ENCODE assay signal across 8 cellular contexts in genomic region chr6:35024601-35025054, GRCh38.
DNase-seq lines count a peak whose midpoint lies in the region; ATAC-seq and TF ChIP-seq lines count a peak whose summit lies in the region.

No MANE protein-coding gene starts in this region.

- peaks cover 34% of the 10 kb centered on the region for H3K4me1 ChIP-seq in PC-3 (ENCODE audit: insufficient read depth, low read length)

- intact Hi-C loops in PC-3 (cut with micrococcal nuclease) = no loop called here

- no peaks in the 10 kb centered on the region for H3K9me2 ChIP-seq in PC-3 (replicated peaks; ENCODE audit: low read length)

- H3K27ac Mint-ChIP-seq in osteocyte (ENCODE audit: unreplicated experiment) = peak overlapping the region; percentile 45
- no peak overlapping the region for H3K27ac Mint-ChIP-seq in natural killer cell treated with Interleukin-12 subunit alpha and Interleukin-12 subunit beta and Interleukin-15 and Interleukin-18, amount 100 ng/mL, for 72 hours
- no peak overlapping the region for H3K27ac Mint-ChIP-seq in activated CD4-positive, alpha-beta T cell treated with anti-CD3 and anti-CD28 coated beads, Interleukin-2, amount 10 ng/mL, durations not matched to agents 7 days and 5 days

- peak; percentile 14 for DNase-seq in HK-2 (ENCODE audit: unreplicated experiment)
- DNase-seq in PC-3 = peak; percentile 78
- DNase-seq in fibroblast of peridontal ligament (ENCODE audit: extremely low read depth) = peak; percentile 47
- no peak for DNase-seq in osteocyte (ENCODE audit: extremely low spot score, unreplicated experiment)
- no peak for DNase-seq in activated CD4-positive, alpha-beta T cell treated with anti-CD3 and anti-CD28 coated beads for 4 hours
- DNase-seq in natural killer cell treated with Interleukin-12 subunit alpha and Interleukin-12 subunit beta and Interleukin-15 and Interleukin-18, amount 100 ng/mL, for 72 hours (ENCODE audit: low spot score) = no peak
- no peak for DNase-seq in activated CD4-positive, alpha-beta T cell treated with anti-CD3 and anti-CD28 coated beads, Interleukin-2, amount 10 ng/mL, durations not matched to agents 7 days and 5 days

- H3K79me2 ChIP-seq in PC-3 (ENCODE audit: low read length) = no peaks in the 10 kb centered on the region

- CTCF ChIA-PET in PC-3 (lab: Charles Lee) = no interaction called here
- CTCF ChIA-PET in activated CD4-positive, alpha-beta T cell treated with anti-CD3 and anti-CD28 coated beads, Interleukin-2, amount 10 ng/mL, durations not matched to agents 7 days and 5 days (lab: Charles Lee) = no interaction called here

- peaks cover 51% of the 10 kb centered on the region for H3K4me1 Mint-ChIP-seq in osteocyte (ENCODE audit: unreplicated experiment)
- peaks cover 0 to 11% of the 10 kb centered on the region in 2 donors for H3K4me1 Mint-ChIP-seq in natural killer cell treated with Interleukin-12 subunit alpha and Interleukin-12 subunit beta and Interleukin-15 and Interleukin-18, amount 100 ng/mL, for 72 hours (ENCODE audit: low read depth in 2 of 2)
- H3K4me1 Mint-ChIP-seq in activated CD4-positive, alpha-beta T cell treated with anti-CD3 and anti-CD28 coated beads, Interleukin-2, amount 10 ng/mL, durations not matched to agents 7 days and 5 days = no peaks in the 10 kb centered on the region

- no peaks in the 10 kb centered on the region for H3K27me3 Mint-ChIP-seq in osteocyte (ENCODE audit: unreplicated experiment)
- no peaks in the 10 kb centered on the region for H3K27me3 Mint-ChIP-seq in natural killer cell treated with Interleukin-12 subunit alpha and Interleukin-12 subunit beta and Interleukin-15 and Interleukin-18, amount 100 ng/mL, for 72 hours
- H3K27me3 Mint-ChIP-seq in activated CD4-positive, alpha-beta T cell treated with anti-CD3 and anti-CD28 coated beads, Interleukin-2, amount 10 ng/mL, durations not matched to agents 7 days and 5 days = no peaks in the 10 kb centered on the region

- no peaks in the 10 kb centered on the region for H4K20me1 ChIP-seq in PC-3 (ENCODE audit: low read length)

- BruUV-seq in PC-3 (replicated peaks; lab: Mats Ljungman, UMichigan) = no TSS peak

- H3K4me3 ChIP-seq in PC-3 (ENCODE audit: low read length) = no peak overlapping the region

- H3K36me3 ChIP-seq in PC-3 (ENCODE audit: low read depth, low read length) = no peaks in the 10 kb centered on the region

- H3K27ac ChIP-seq in PC-3 (ENCODE audit: low read length) = peak overlapping the region; percentile 67

- peak; percentile 94 for ATAC-seq in PC-3
- no peak for ATAC-seq in GM19395 (IDR thresholded peaks at IDR 0.05; ENCODE audit: unreplicated experiment)
- ATAC-seq in natural killer cell treated with Interleukin-12 subunit alpha and Interleukin-12 subunit beta and Interleukin-15 and Interleukin-18, amount 100 ng/mL, for 72 hours = no peak

- peak overlapping the region; percentile 10 for H2AFZ ChIP-seq in PC-3 (ENCODE audit: low read length)

- no peaks in the 10 kb centered on the region for H3K27me3 ChIP-seq in PC-3 (ENCODE audit: low read length)

- H3K9me3 ChIP-seq in PC-3 (ENCODE audit: low read length) = no peaks in the 10 kb centered on the region

- no peaks in the 10 kb centered on the region for H3K9me3 Mint-ChIP-seq in osteocyte (ENCODE audit: unreplicated experiment)
- H3K9me3 Mint-ChIP-seq in natural killer cell treated with Interleukin-12 subunit alpha and Interleukin-12 subunit beta and Interleukin-15 and Interleukin-18, amount 100 ng/mL, for 72 hours = no peaks in the 10 kb centered on the region
- H3K9me3 Mint-ChIP-seq in activated CD4-positive, alpha-beta T cell treated with anti-CD3 and anti-CD28 coated beads, Interleukin-2, amount 10 ng/mL, durations not matched to agents 7 days and 5 days = no peaks in the 10 kb centered on the region

- peak overlapping the region; percentile 72 for H3K4me2 ChIP-seq in PC-3 (ENCODE audit: low read length)

- H3K36me3 Mint-ChIP-seq in osteocyte (ENCODE audit: unreplicated experiment) = peaks cover 13% of the 10 kb centered on the region
- H3K36me3 Mint-ChIP-seq in natural killer cell treated with Interleukin-12 subunit alpha and Interleukin-12 subunit beta and Interleukin-15 and Interleukin-18, amount 100 ng/mL, for 72 hours = no peaks in the 10 kb centered on the region
- no peaks in the 10 kb centered on the region for H3K36me3 Mint-ChIP-seq in activated CD4-positive, alpha-beta T cell treated with anti-CD3 and anti-CD28 coated beads, Interleukin-2, amount 10 ng/mL, durations not matched to agents 7 days and 5 days (ENCODE audit: low read depth)

- no peak overlapping the region for H3K4me3 Mint-ChIP-seq in osteocyte (ENCODE audit: unreplicated experiment)
- no peak overlapping the region for H3K4me3 Mint-ChIP-seq in natural killer cell treated with Interleukin-12 subunit alpha and Interleukin-12 subunit beta and Interleukin-15 and Interleukin-18, amount 100 ng/mL, for 72 hours
- H3K4me3 Mint-ChIP-seq in activated CD4-positive, alpha-beta T cell treated with anti-CD3 and anti-CD28 coated beads, Interleukin-2, amount 10 ng/mL, durations not matched to agents 7 days and 5 days = no peak overlapping the region

- H3K9ac ChIP-seq in PC-3 (ENCODE audit: low read length) = peak overlapping the region; percentile 19

- no peaks in the 10 kb centered on the region for H3F3A ChIP-seq in PC-3 (ENCODE audit: low read length, unreplicated experiment)

- TF ChIP-seq CTCF in PC-3 (conservative IDR thresholded peaks at IDR 0.05; ENCODE audit: low read depth, low read length) (no peak), osteocyte (IDR thresholded peaks at IDR 0.05) (no peak)

- POLR2A ChIA-PET in PC-3 (lab: Charles Lee; ENCODE audit: unreplicated experiment) = no interaction called here
- POLR2A ChIA-PET in activated CD4-positive, alpha-beta T cell treated with anti-CD3 and anti-CD28 coated beads, Interleukin-2, amount 10 ng/mL, durations not matched to agents 7 days and 5 days (lab: Charles Lee) = no interaction called here

Comparison
In these comparisons a context has a peak if more than half of its experiments do, and no peak if none do; other contexts are left out.
1. DNase-seq: peak in HK-2 (single experiment), PC-3 (single experiment) and fibroblast of peridontal ligament (single experiment); none in osteocyte (single experiment), activated CD4-positive, alpha-beta T cell treated with anti-CD3 and anti-CD28 coated beads for 4 hours (0 of 2), natural killer cell treated with Interleukin-12 subunit alpha and Interleukin-12 subunit beta and Interleukin-15 and Interleukin-18, amount 100 ng/mL, for 72 hours (single experiment) and activated CD4-positive, alpha-beta T cell treated with anti-CD3 and anti-CD28 coated beads, Interleukin-2, amount 10 ng/mL, durations not matched to agents 7 days and 5 days (single experiment).